In the genomic region with DNA sequence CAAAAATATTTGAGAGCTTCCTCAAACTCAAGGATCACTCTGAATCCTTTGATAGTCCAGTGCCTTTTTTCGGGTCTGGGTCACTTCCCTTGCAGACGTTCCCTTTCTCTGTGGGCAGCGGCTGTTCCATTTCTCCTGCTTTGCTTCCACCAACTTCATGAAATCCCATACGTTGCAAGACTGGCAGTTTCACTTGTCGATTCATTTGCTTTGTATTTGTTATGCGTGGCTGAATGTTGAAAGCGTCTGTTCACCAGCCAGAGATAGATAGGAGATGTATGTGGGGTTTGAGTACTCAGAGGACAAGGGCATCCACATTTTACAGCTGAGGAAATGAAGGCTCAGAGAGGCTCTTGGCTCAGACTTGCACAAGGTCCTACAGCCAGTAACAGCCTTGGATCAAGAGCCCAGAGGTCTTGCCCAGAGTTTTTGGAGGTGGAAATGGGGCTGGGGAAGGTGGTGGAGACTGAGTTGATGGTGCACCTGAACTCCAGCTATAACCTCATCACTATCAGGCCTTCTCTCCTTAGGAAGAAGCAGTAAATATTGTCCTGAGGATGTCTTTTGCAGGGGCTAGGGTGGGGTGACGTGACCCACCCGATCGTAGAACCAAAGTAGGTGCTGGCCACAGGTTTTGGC, we compare ENCODE assay signal across 9 cellular contexts. TPM values are rescaled to one million over a fixed set of nuclear protein-coding genes. Genes with fewer than 3 reads are reported as not detected.
DNase-seq lines count a peak whose midpoint lies in the region; ATAC-seq and TF ChIP-seq lines count a peak whose summit lies in the region.
"Had no signal": no experiment of that assay in that cellular context is flagged by ENCODE, and none has a peak within 500 bp of the region (broad histone marks: within the 10 kb centered on the region; RNA-seq: fewer than 3 reads in every experiment).

No MANE protein-coding gene starts in this region.

- no peak for TF ChIP-seq POLR2A in tibial nerve (IDR thresholded peaks at IDR 0.05)

- CTCF ChIA-PET in OCI-LY7 (lab: Charles Lee; ENCODE audit: unreplicated experiment), result interaction anchor here (0.6 kb wide), 1 partner anchor 44 kb away, joined by 3 read pairs; no protein-coding TSS in a partner anchor

- peaks cover 89% of the 10 kb centered on the region for H3K4me1 ChIP-seq in OCI-LY7 (ENCODE audit: insufficient read depth, low read length, poor library complexity, severe bottlenecking)
- no peaks in the 10 kb centered on the region for H3K4me1 ChIP-seq in endodermal cell (ENCODE audit: control insufficient read depth, insufficient read depth, low read length)
- H3K4me1 ChIP-seq in tibial nerve, result peaks cover 0 to 41% (median 28%) of the 10 kb centered on the region in 4 donors

- peak; percentile 13 for DNase-seq in activated T-cell treated with anti-CD3 and anti-CD28 coated beads, Interleukin-2, amount 50 U/mL, for 1 hour
- no peak for DNase-seq in activated T-cell treated with anti-CD3 and anti-CD28 coated beads for 4 hours
- peak; percentile 58 for DNase-seq in OCI-LY7 (ENCODE audit: low spot score)
- peak; percentile 46 for DNase-seq in endodermal cell
- peak in 1 of 2 donors; percentile 43 for DNase-seq in stimulated activated naive CD8-positive, alpha-beta T cell treated with anti-CD3 and anti-CD28 coated beads, Interleukin-15, amount 100 ng/mL, for 72 hours
- no peak for DNase-seq in LoVo (ENCODE audit: low spot score)
- no peak for DNase-seq in tibial nerve (ENCODE audit: low spot score in 2 of 2)

- H3K9me3 Mint-ChIP-seq in endodermal cell, result no peaks in the 10 kb centered on the region
- no peaks in the 10 kb centered on the region for H3K9me3 Mint-ChIP-seq in stimulated activated naive CD8-positive, alpha-beta T cell treated with anti-CD3 and anti-CD28 coated beads, Interleukin-15, amount 100 ng/mL, for 72 hours

- TF ChIP-seq CTCF in OCI-LY7 (conservative IDR thresholded peaks at IDR 0.05; ENCODE audit: low read length) (no peak), endodermal cell (conservative IDR thresholded peaks at IDR 0.05) (no peak), tibial nerve (IDR thresholded peaks at IDR 0.05) (no peak)

- TF ChIP-seq EP300 in tibial nerve (IDR thresholded peaks at IDR 0.05), result no peak

- H3K4me3 ChIP-seq in OCI-LY7 (ENCODE audit: low read depth, low read length, poor library complexity, severe bottlenecking) (peak overlapping the region; percentile 74), endodermal cell (ENCODE audit: low read length) (no peak overlapping the region), tibial nerve (peak overlapping the region in 1 of 4 donors; percentile 84)

- H3K27me3 Mint-ChIP-seq in endodermal cell (ENCODE audit: insufficient read depth), result peaks cover 30% of the 10 kb centered on the region
- no peaks in the 10 kb centered on the region for H3K27me3 Mint-ChIP-seq in stimulated activated naive CD8-positive, alpha-beta T cell treated with anti-CD3 and anti-CD28 coated beads, Interleukin-15, amount 100 ng/mL, for 72 hours

- 60 to 73% methylated on average over 9 to 10 of the region's 10 CpGs for WGBS in endodermal cell (ENCODE audit: insufficient coverage in 1 of 2, insufficient read length in 1 of 2), 2 experiments
- 55% methylated on average over 10 of the region's 10 CpGs for WGBS in tibial nerve, 2 donors

- intact Hi-C loops in OCI-LY7 (cut with micrococcal nuclease; ENCODE audit: unreplicated experiment), result loop anchor here (1.0 to 5.0 kb wide), 2 partner anchors 51 to 75 kb away; partner anchors contain the start of genes DOK4 and POLR2C

- no peaks in the 10 kb centered on the region for H3K36me3 ChIP-seq in OCI-LY7 (ENCODE audit: insufficient read depth, low read length)
- no peaks in the 10 kb centered on the region for H3K36me3 ChIP-seq in endodermal cell (ENCODE audit: control insufficient read depth, insufficient read depth, low read length)
- no peaks in the 10 kb centered on the region for H3K36me3 ChIP-seq in tibial nerve
- H3K36me3 ChIP-seq: gastrocnemius medialis had no signal

- H3K9me3 ChIP-seq in OCI-LY7 (ENCODE audit: low read length) (no peaks in the 10 kb centered on the region), endodermal cell (ENCODE audit: control insufficient read depth, low read length) (no peaks in the 10 kb centered on the region), tibial nerve (no peaks in the 10 kb centered on the region)
- H3K9me3 ChIP-seq: gastrocnemius medialis had no signal

- H3K27ac Mint-ChIP-seq in endodermal cell, result no peak overlapping the region
- peak overlapping the region; percentile 80 to 94 for H3K27ac Mint-ChIP-seq in stimulated activated naive CD8-positive, alpha-beta T cell treated with anti-CD3 and anti-CD28 coated beads, Interleukin-15, amount 100 ng/mL, for 72 hours

- no peaks in the 10 kb centered on the region for H4K20me1 ChIP-seq in OCI-LY7 (ENCODE audit: insufficient read depth, low read length)

- peak overlapping the region; percentile 51; the same call in 1 of the 2 replicates for H2AFZ ChIP-seq in OCI-LY7 (ENCODE audit: low read length)

- no peaks in the 10 kb centered on the region for H3K36me3 Mint-ChIP-seq in endodermal cell (ENCODE audit: low read depth)

- peak overlapping the region; percentile 67 for H3K4me3 Mint-ChIP-seq in endodermal cell
- H3K4me3 Mint-ChIP-seq in stimulated activated naive CD8-positive, alpha-beta T cell treated with anti-CD3 and anti-CD28 coated beads, Interleukin-15, amount 100 ng/mL, for 72 hours, result peak overlapping the region; percentile 84 to 91

- H3K4me2 ChIP-seq in OCI-LY7 (ENCODE audit: low read length), result peak overlapping the region; percentile 85

- POLR2A ChIA-PET in OCI-LY7 (lab: Charles Lee), result interaction anchor here (0.6 to 3.3 kb wide), 9 partner anchors 8 to 1061 kb away, joined by 3 to 14 read pairs (median 4); no protein-coding TSS in a partner anchor

- H3K27ac ChIP-seq in OCI-LY7 (ENCODE audit: low read depth, low read length, poor library complexity, severe bottlenecking) (peak overlapping the region; percentile 75), endodermal cell (ENCODE audit: low read depth, low read length) (no peak overlapping the region), tibial nerve (peak overlapping the region in 2 of 4 donors; percentile 87 to 93)

- H3K9me2 ChIP-seq in OCI-LY7 (ENCODE audit: insufficient read depth, low read length), result no peaks in the 10 kb centered on the region

- H3K79me2 ChIP-seq in OCI-LY7 (ENCODE audit: insufficient read depth, low read depth, low read length), result no peaks in the 10 kb centered on the region

- ATAC-seq in stimulated activated naive CD8-positive, alpha-beta T cell treated with anti-CD3 and anti-CD28 coated beads, Interleukin-15, amount 100 ng/mL, for 72 hours, result no peak
- ATAC-seq in GM18873 (IDR thresholded peaks at IDR 0.05; ENCODE audit: low FRiP score, unreplicated experiment), result no peak
- ATAC-seq: gastrocnemius medialis had no signal

- H3K4me1 Mint-ChIP-seq in endodermal cell, result peaks cover 30% of the 10 kb centered on the region
- H3K4me1 Mint-ChIP-seq in stimulated activated naive CD8-positive, alpha-beta T cell treated with anti-CD3 and anti-CD28 coated beads, Interleukin-15, amount 100 ng/mL, for 72 hours, result peaks cover 88% of the 10 kb centered on the region

- H3K9ac ChIP-seq in endodermal cell (ENCODE audit: extremely low read depth, low read length, poor library complexity, severe bottlenecking), result no peak overlapping the region

- no TSS peak for BruUV-seq in OCI-LY7 (replicated peaks; lab: Mats Ljungman, UMichigan)

- no peaks in the 10 kb centered on the region for H3K27me3 ChIP-seq in endodermal cell (ENCODE audit: control insufficient read depth, insufficient read depth, low read length, poor library complexity, severe bottlenecking)
- H3K27me3 ChIP-seq in tibial nerve, result no peaks in the 10 kb centered on the region
- H3K27me3 ChIP-seq: gastrocnemius medialis had no signal

RNA-seq across cellular contexts. Expression of gene CCDC102A, which starts 1.3 kb away (rescaled TPM):
- 4.2 and 4.8 TPM in 2 replicates for total RNA-seq in OCI-LY7 (2014; rRNA removed; shearing (Covaris generic))
- total RNA-seq in OCI-LY7 (2022) (6.7 and 7.1 TPM in 2 replicates), endodermal cell (1 to 10 TPM; 6.7 to 9.8 TPM), tibial nerve (10 to 100 TPM; 17.4 to 30.4 (median 24.5) TPM)
- polyA plus RNA-seq in endodermal cell (2013, experiment 1 of 2), result 5.0 TPM
- polyA plus RNA-seq in endodermal cell (2013, experiment 2 of 2), result 5.5 TPM

RNA-seq across cellular contexts. Expression of gene ADGRG5, which starts 4.7 kb away (rescaled TPM):
- total RNA-seq in OCI-LY7 (2014; rRNA removed; shearing (Covaris generic)), result 0.39 TPM in 1 of 2 replicates, not detected in the other
- 0.37 and 1.3 TPM in 2 replicates for total RNA-seq in OCI-LY7 (2022)
- total RNA-seq in endodermal cell, result 1 to 10 TPM; 3.6 to 4.8 TPM
- 0.93 TPM for polyA plus RNA-seq in endodermal cell (2013, experiment 1 of 2)
- 0.29 TPM for polyA plus RNA-seq in endodermal cell (2013, experiment 2 of 2)
- total RNA-seq in tibial nerve, result 1 to 10 TPM in 2 of 4 donors, under 1 TPM in 1, not detected in 1; 0.22 to 3.3 (median 1.2) TPM
- total RNA-seq: gastrocnemius medialis had no signal

RNA-seq across cellular contexts. Expression of gene DOK4, which starts 51.4 kb away (rescaled TPM):
- 0.09 and 0.13 TPM in 2 replicates for total RNA-seq in OCI-LY7 (2014; rRNA removed; shearing (Covaris generic))
- total RNA-seq in OCI-LY7 (2022) (1.0 and 1.1 TPM in 2 replicates), endodermal cell (10 to 100 TPM; 17.9 to 22.1 TPM), tibial nerve (10 to 100 TPM; 22.8 to 33.1 (median 29.1) TPM)
- polyA plus RNA-seq in endodermal cell (2013, experiment 1 of 2), result 26.6 TPM
- polyA plus RNA-seq in endodermal cell (2013, experiment 2 of 2), result 27.8 TPM

Comparison
In these comparisons a context has a peak if more than half of its experiments do, and no peak if none do; other contexts are left out.
1. DNase-seq: peak in activated T-cell treated with anti-CD3 and anti-CD28 coated beads, Interleukin-2, amount 50 U/mL, for 1 hour (single experiment), OCI-LY7 (single experiment) and endodermal cell (single experiment); none in activated T-cell treated with anti-CD3 and anti-CD28 coated beads for 4 hours (single experiment), LoVo (single experiment) and tibial nerve (0 of 2).
2. RNA of gene DOK4, which starts 51.4 kb away (total RNA-seq): 22.8 to 33.1 TPM in tibial nerve and 17.9 to 22.1 TPM in endodermal cell; 0.09 to 1.1 TPM in OCI-LY7; every median in the first group is over 4 times any median in the second.